Comparison of ENCODE assay signal across 21 cellular contexts in the genomic region with DNA sequence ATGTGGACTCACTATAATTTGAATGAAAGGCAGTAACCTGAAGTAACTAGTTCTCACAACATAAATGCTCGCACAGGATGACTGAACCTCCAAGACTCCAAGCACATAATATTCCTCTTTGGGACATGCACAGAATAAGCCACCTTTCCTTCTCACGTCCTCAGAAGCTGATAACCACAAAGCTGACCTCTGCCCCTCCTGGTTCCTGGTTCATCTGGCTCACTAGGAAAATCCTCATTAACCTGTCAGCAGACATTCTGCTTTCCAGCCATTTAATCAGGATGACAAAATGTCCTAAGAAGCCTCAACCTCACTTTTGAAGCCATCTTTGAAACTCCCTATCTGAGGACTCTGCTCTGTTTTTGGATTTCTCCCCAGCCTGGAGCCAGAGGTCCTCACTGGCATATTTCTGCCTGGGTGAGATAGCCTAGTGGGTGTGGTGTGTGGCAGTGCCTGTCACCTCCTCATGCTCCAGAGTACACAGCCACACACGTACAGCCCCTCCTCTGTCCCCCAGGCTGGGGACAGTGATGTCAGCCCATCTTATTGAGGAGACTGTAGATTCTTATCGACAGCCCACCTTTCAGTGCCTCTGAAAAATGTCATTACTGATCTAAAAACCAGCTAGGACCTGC. TPM values are rescaled to one million over a fixed set of nuclear protein-coding genes. Genes with fewer than 3 reads are reported as not detected.
DNase-seq lines count a peak whose midpoint lies in the region; ATAC-seq and TF ChIP-seq lines count a peak whose summit lies in the region.
"Had no signal": no experiment of that assay in that cellular context is flagged by ENCODE, and none has a peak within 500 bp of the region (broad histone marks: within the 10 kb centered on the region; RNA-seq: fewer than 3 reads in every experiment).

No MANE protein-coding gene starts in this region.

- 40 to 53% (median 44%) methylated on average over 4 of the region's 4 CpGs for WGBS in heart left ventricle, 4 donors

- no peaks in the 10 kb centered on the region for H3K9me3 ChIP-seq in heart left ventricle
- no peaks in the 10 kb centered on the region for H3K9me3 ChIP-seq in naive thymus-derived CD4-positive, alpha-beta T cell (ENCODE audit: control insufficient read depth in 2 of 3, low read length in 3 of 3)
- H3K9me3 ChIP-seq: BLaER1 treated with 17β-estradiol and CSF1 and Interleukin-3, amounts not matched to agents 10 nM and 100 nM; esophagus muscularis mucosa; gastroesophageal sphincter; prostate gland; uterus had no signal

- DNase-seq in SK-N-DZ (ENCODE audit: low spot score) (peak; percentile 69), heart left ventricle (peak in 1 of 5 donors; percentile 45), NCI-H524 treated with DMSO at 0.1 percent for 48 hours (lab: John Stamatoyannopoulos, UW) (no peak), amygdala (lab: John Stamatoyannopoulos, UW) (no peak)
- DNase-seq in naive thymus-derived CD4-positive, alpha-beta T cell = no peak
- no peak for DNase-seq in stimulated activated naive CD4-positive, alpha-beta T cell treated with Interleukin-2 at 50 U/mL for 16 hours (lab: John Stamatoyannopoulos, UW)
- DNase-seq: activated CD4-positive, alpha-beta T cell treated with anti-CD3 and anti-CD28 coated beads, Interleukin-2, amount 50 U/mL, for 1 hour; amniotic stem cell; GDM1; NCI-H1417 treated with DMSO at 0.1 percent for 48 hours; NCI-H524; stimulated activated CD8-positive, alpha-beta memory T cell treated with anti-CD3 and anti-CD28 coated beads, Interleukin-4, amount 100 ng/mL, for 48 hours; uterus had no signal

- no peak overlapping the region for H3K4me3 ChIP-seq in heart left ventricle
- H3K4me3 ChIP-seq in naive thymus-derived CD4-positive, alpha-beta T cell (ENCODE audit: low read length) = no peak overlapping the region
- H3K4me3 ChIP-seq: BLaER1 treated with 17β-estradiol and CSF1 and Interleukin-3, amounts not matched to agents 10 nM and 100 nM; esophagus muscularis mucosa; gastroesophageal sphincter; prostate gland; uterus had no signal

- no peak for TF ChIP-seq POLR2A in heart left ventricle (IDR thresholded peaks at IDR 0.05)

- POLR2A ChIA-PET in naive thymus-derived CD4-positive, alpha-beta T cell (lab: Charles Lee) = no interaction called here

- peaks cover 8 to 78% (median 74%) of the 10 kb centered on the region in 7 donors for H3K4me1 Mint-ChIP-seq in naive thymus-derived CD4-positive, alpha-beta T cell

- no peak overlapping the region for H3K4me3 Mint-ChIP-seq in naive thymus-derived CD4-positive, alpha-beta T cell
- H3K4me3 Mint-ChIP-seq: central memory CD8-positive, alpha-beta T cell; mesothelial cell of epicardium had no signal

- ATAC-seq in heart left ventricle (peak; percentile 64 to 83 (median 80)), HG02759 (IDR thresholded peaks at IDR 0.05; ENCODE audit: unreplicated experiment) (no peak)
- peak; percentile 40 for ATAC-seq in naive thymus-derived CD4-positive, alpha-beta T cell
- ATAC-seq: gastroesophageal sphincter had no signal

- H3K27me3 ChIP-seq in heart left ventricle = no peaks in the 10 kb centered on the region
- H3K27me3 ChIP-seq in naive thymus-derived CD4-positive, alpha-beta T cell (ENCODE audit: control insufficient read depth in 2 of 2, insufficient read depth in 2 of 2, low read length in 2 of 2) = no peaks in the 10 kb centered on the region
- H3K27me3 ChIP-seq: BLaER1 treated with 17β-estradiol and CSF1 and Interleukin-3, amounts not matched to agents 10 nM and 100 nM; esophagus muscularis mucosa; gastroesophageal sphincter; uterus had no signal

- H3K9me3 Mint-ChIP-seq in naive thymus-derived CD4-positive, alpha-beta T cell = peaks cover 0 to 2% (median 0%) of the 10 kb centered on the region in 11 donors
- H3K9me3 Mint-ChIP-seq: central memory CD8-positive, alpha-beta T cell; mesothelial cell of epicardium had no signal

- peak overlapping the region in 3 of 9 donors; percentile 28 to 82 (median 32) for H3K27ac Mint-ChIP-seq in naive thymus-derived CD4-positive, alpha-beta T cell
- H3K27ac Mint-ChIP-seq: mesothelial cell of epicardium had no signal

- H3K36me3 Mint-ChIP-seq in naive thymus-derived CD4-positive, alpha-beta T cell = peaks cover 0 to 24% (median 5%) of the 10 kb centered on the region in 5 donors

- no peaks in the 10 kb centered on the region for H3K36me3 ChIP-seq in heart left ventricle
- H3K36me3 ChIP-seq in naive thymus-derived CD4-positive, alpha-beta T cell (ENCODE audit: control insufficient read depth in 2 of 3, insufficient read depth in 3 of 3, low read length in 3 of 3) = no peaks in the 10 kb centered on the region
- H3K36me3 ChIP-seq: esophagus muscularis mucosa, gastroesophageal sphincter, prostate gland, uterus had no signal

- CTCF ChIA-PET in naive thymus-derived CD4-positive, alpha-beta T cell (lab: Charles Lee) = no interaction called here

- H3K27me3 Mint-ChIP-seq in naive thymus-derived CD4-positive, alpha-beta T cell = no peaks in the 10 kb centered on the region
- H3K27me3 Mint-ChIP-seq: central memory CD8-positive, alpha-beta T cell had no signal

- intact Hi-C loops in heart left ventricle (cut with DNase I) = no loop called here
- intact Hi-C loops in naive thymus-derived CD4-positive, alpha-beta T cell (cut with micrococcal nuclease) = no loop called here

- TF ChIP-seq CTCF in C4-2B (conservative IDR thresholded peaks at IDR 0.05) (no peak), heart left ventricle (IDR thresholded peaks at IDR 0.05) (no peak)

- peak overlapping the region; percentile 41 for H3K27ac ChIP-seq in C4-2B
- peak overlapping the region in 11 of 12 donors; percentile 22 to 77 (median 54) for H3K27ac ChIP-seq in heart left ventricle
- H3K27ac ChIP-seq in naive thymus-derived CD4-positive, alpha-beta T cell (ENCODE audit: low read depth, low read length) = no peak overlapping the region
- H3K27ac ChIP-seq: BLaER1 treated with 17β-estradiol and CSF1 and Interleukin-3, amounts not matched to agents 10 nM and 100 nM; esophagus muscularis mucosa; gastroesophageal sphincter; uterus had no signal

- H3K4me1 ChIP-seq in heart left ventricle = peaks cover 0 to 74% (median 36%) of the 10 kb centered on the region in 12 donors
- H3K4me1 ChIP-seq in naive thymus-derived CD4-positive, alpha-beta T cell (ENCODE audit: control insufficient read depth in 2 of 2, insufficient read depth in 2 of 2, low read length in 2 of 2) = no peaks in the 10 kb centered on the region
- H3K4me1 ChIP-seq: uterus had no signal

RNA-seq across cellular contexts. Expression of a gene that starts 10.3 kb away (rescaled TPM):
- polyA plus RNA-seq in SK-N-DZ (2014; cell fraction: cytosol; rRNA removed) = 13.8 and 15.1 TPM in 2 replicates
- polyA plus RNA-seq in SK-N-DZ (2014; cell fraction: nucleus; rRNA removed) = 9.4 and 12.3 TPM in 2 replicates
- 100 to 1,000 TPM in 8 of 9 donors, 10 to 100 TPM in 1; 87.1 to 260 (median 177) TPM for total RNA-seq in heart left ventricle
- polyA plus RNA-seq in heart left ventricle = 10 to 100 TPM; 54.1 to 59.7 TPM
- 100 to 1,000 TPM in 3 of 5 experiments, 10 to 100 TPM in 2; 40.6 to 190 (median 113) TPM for total RNA-seq in naive thymus-derived CD4-positive, alpha-beta T cell
- polyA plus RNA-seq in naive thymus-derived CD4-positive, alpha-beta T cell = 10 to 100 TPM; 35.9 to 45.5 TPM
